ENCODE assay signal across 21 cellular contexts in genomic region chr7:94662548-94662947, GRCh38. TPM values are rescaled to one million over a fixed set of nuclear protein-coding genes. Genes with fewer than 3 reads are reported as not detected.
DNase-seq lines count a peak whose midpoint lies in the region; ATAC-seq, FAIRE-seq and TF ChIP-seq lines count a peak whose summit lies in the region.
"Had no signal": no experiment of that assay in that cellular context is flagged by ENCODE, and none has a peak within 500 bp of the region (broad histone marks: within the 10 kb centered on the region; RNA-seq: fewer than 3 reads in every experiment).

No MANE protein-coding gene starts in this region.

- TF ChIP-seq POLR2A in GM12892 (IDR thresholded peaks at IDR 0.05; ENCODE audit: low read depth, low read length) (no peak), testis (IDR thresholded peaks at IDR 0.05) (no peak)

- H3K4me1 Mint-ChIP-seq in CD8-positive, alpha-beta T cell (ENCODE audit: low read depth): peaks cover 3% of the 10 kb centered on the region
- no peaks in the 10 kb centered on the region for H3K4me1 Mint-ChIP-seq in activated CD4-positive, alpha-beta T cell treated with anti-CD3 and anti-CD28 coated beads for 36 hours

- no peaks in the 10 kb centered on the region for H3F3A ChIP-seq in MM.1S (ENCODE audit: insufficient read depth, low read length)

- H3K4me3 Mint-ChIP-seq in CD8-positive, alpha-beta T cell: no peak overlapping the region
- H3K4me3 Mint-ChIP-seq in activated CD4-positive, alpha-beta T cell treated with anti-CD3 and anti-CD28 coated beads for 36 hours: no peak overlapping the region
- H3K4me3 Mint-ChIP-seq: B cell; CD4-positive, CD25-positive, alpha-beta regulatory T cell; T-helper 17 cell had no signal

- H3K27me3 Mint-ChIP-seq in CD8-positive, alpha-beta T cell (ENCODE audit: low read depth): peaks cover 10% of the 10 kb centered on the region
- H3K27me3 Mint-ChIP-seq in activated CD4-positive, alpha-beta T cell treated with anti-CD3 and anti-CD28 coated beads for 36 hours: peaks cover 5% of the 10 kb centered on the region
- H3K27me3 Mint-ChIP-seq: B cell; CD4-positive, CD25-positive, alpha-beta regulatory T cell had no signal

- H3K27ac ChIP-seq in MM.1S (ENCODE audit: low read length) (no peak overlapping the region), testis (no peak overlapping the region)
- no peak overlapping the region for H3K27ac ChIP-seq in CD8-positive, alpha-beta T cell (ENCODE audit: low read depth, low read length)
- H3K27ac ChIP-seq: A549, Peyer's patch had no signal

- CTCF ChIA-PET in CD8-positive, alpha-beta T cell (lab: Charles Lee): no interaction called here
- CTCF ChIA-PET in activated CD4-positive, alpha-beta T cell treated with anti-CD3 and anti-CD28 coated beads for 36 hours (lab: Charles Lee): no interaction called here

- no peak overlapping the region for H3K9ac ChIP-seq in MM.1S (ENCODE audit: low read length)

- 0 out of 2 replicates have a peak, but pooled peaks cover 3% of the 10 kb centered on the region for H3K79me2 ChIP-seq in MM.1S (ENCODE audit: low read length)

- no peaks in the 10 kb centered on the region for H3K9me3 Mint-ChIP-seq in CD8-positive, alpha-beta T cell
- no peaks in the 10 kb centered on the region for H3K9me3 Mint-ChIP-seq in activated CD4-positive, alpha-beta T cell treated with anti-CD3 and anti-CD28 coated beads for 36 hours (ENCODE audit: low read depth)
- H3K9me3 Mint-ChIP-seq: CD4-positive, CD25-positive, alpha-beta regulatory T cell had no signal

- H4K20me1 ChIP-seq in MM.1S (ENCODE audit: insufficient read depth, low read length): no peaks in the 10 kb centered on the region

- H3K4me1 ChIP-seq in MM.1S (ENCODE audit: low read length) (0 out of 2 replicates have a peak, but pooled peaks cover 9% of the 10 kb centered on the region), testis (no peaks in the 10 kb centered on the region)
- no peaks in the 10 kb centered on the region for H3K4me1 ChIP-seq in CD8-positive, alpha-beta T cell (ENCODE audit: insufficient read depth, low read length)
- H3K4me1 ChIP-seq: Peyer's patch had no signal

- H3K36me3 Mint-ChIP-seq in CD8-positive, alpha-beta T cell: no peaks in the 10 kb centered on the region
- no peaks in the 10 kb centered on the region for H3K36me3 Mint-ChIP-seq in activated CD4-positive, alpha-beta T cell treated with anti-CD3 and anti-CD28 coated beads for 36 hours (ENCODE audit: low read depth)
- H3K36me3 Mint-ChIP-seq: CD4-positive, CD25-positive, alpha-beta regulatory T cell had no signal

- no peak overlapping the region for H3K4me3 ChIP-seq in MM.1S (ENCODE audit: low read length)
- H3K4me3 ChIP-seq in testis: no peak overlapping the region
- no peak overlapping the region for H3K4me3 ChIP-seq in CD8-positive, alpha-beta T cell (ENCODE audit: low read depth, low read length)
- H3K4me3 ChIP-seq: A549, HAP-1, Peyer's patch had no signal

- 74 to 91% methylated on average over 1 of the region's 1 CpG for WGBS in testis, 2 donors

- no peaks in the 10 kb centered on the region for H3K9me3 ChIP-seq in MM.1S (replicated peaks; ENCODE audit: insufficient read depth, low read length)
- no peaks in the 10 kb centered on the region for H3K9me3 ChIP-seq in testis
- H3K9me3 ChIP-seq in CD8-positive, alpha-beta T cell (ENCODE audit: low read length): no peaks in the 10 kb centered on the region
- H3K9me3 ChIP-seq: A549, Peyer's patch had no signal

- H3K27me3 ChIP-seq in MM.1S (replicated peaks; ENCODE audit: insufficient read depth, low read length) (no peaks in the 10 kb centered on the region), testis (no peaks in the 10 kb centered on the region)
- no peaks in the 10 kb centered on the region for H3K27me3 ChIP-seq in CD8-positive, alpha-beta T cell (ENCODE audit: insufficient read depth, low read length)
- H3K27me3 ChIP-seq: Peyer's patch had no signal

- no peaks in the 10 kb centered on the region for H3K9me2 ChIP-seq in MM.1S (replicated peaks; ENCODE audit: insufficient read depth, low read length)

- POLR2A ChIA-PET in CD8-positive, alpha-beta T cell (lab: Charles Lee): no interaction called here
- POLR2A ChIA-PET in activated CD4-positive, alpha-beta T cell treated with anti-CD3 and anti-CD28 coated beads for 36 hours (lab: Charles Lee): no interaction called here

- ATAC-seq in CD8-positive, alpha-beta T cell: no peak
- no peak for ATAC-seq in activated CD4-positive, alpha-beta T cell treated with anti-CD3 and anti-CD28 coated beads for 36 hours
- ATAC-seq: A549, Right ventricle myocardium inferior, T-helper 17 cell had no signal

- H2AFZ ChIP-seq in MM.1S (ENCODE audit: low read length): no peak overlapping the region

- DNase-seq in GM12892 (ENCODE audit: insufficient read length): no peak
- peak; percentile 34 for DNase-seq in MM.1S
- DNase-seq in RCC 7860 (ENCODE audit: low spot score): no peak
- DNase-seq in glomerular visceral epithelial cell (ENCODE audit: extremely low spot score): peak; percentile 6
- no peak for DNase-seq in testis
- no peak for DNase-seq in CD8-positive, alpha-beta T cell
- no peak for DNase-seq in activated CD4-positive, alpha-beta T cell treated with anti-CD3 and anti-CD28 coated beads for 36 hours
- no peak for DNase-seq in stimulated activated CD8-positive, alpha-beta memory T cell treated with anti-CD3 and anti-CD28 coated beads, Interleukin-4, amount 100 ng/mL, for 48 hours
- DNase-seq: CD4-positive, CD25-positive, alpha-beta regulatory T cell; COR-L47; DMS79; MV-4-11; NCI-H1694 treated with DMSO at 0.1 percent for 48 hours; NCI-H446 treated with DMSO at 0.1 percent for 48 hours; NCI-H526 treated with DMSO at 0.1 percent for 48 hours; Peyer's patch; T-helper 17 cell had no signal

- intact Hi-C loops in testis (cut with DNase I; ENCODE audit: low total_unique reads): no loop called here
- intact Hi-C loops in CD8-positive, alpha-beta T cell (cut with DNase I, micrococcal nuclease): loop anchor here (5.0 to 10.0 kb wide), 2 partner anchors 648 to 660 kb away; partner anchors contain the start of gene BET1 (in 1 of the 2)
- intact Hi-C loops in activated CD4-positive, alpha-beta T cell treated with anti-CD3 and anti-CD28 coated beads for 36 hours (cut with DNase I, micrococcal nuclease): no loop called here

- FAIRE-seq in GM12892 (lab: Jason Lieb, UNC) (peak; percentile 53), RCC 7860 (lab: Jason Lieb, UNC) (peak; percentile 58)
- FAIRE-seq: A549 had no signal

- no peak overlapping the region for H3K27ac Mint-ChIP-seq in CD8-positive, alpha-beta T cell
- H3K27ac Mint-ChIP-seq in activated CD4-positive, alpha-beta T cell treated with anti-CD3 and anti-CD28 coated beads for 36 hours: no peak overlapping the region
- H3K27ac Mint-ChIP-seq: B cell; CD4-positive, CD25-positive, alpha-beta regulatory T cell; T-helper 17 cell had no signal

- TF ChIP-seq CTCF in MM.1S (IDR thresholded peaks at IDR 0.05; ENCODE audit: low read length): no peak
- TF ChIP-seq CTCF in testis (IDR thresholded peaks at IDR 0.05): no peak
- TF ChIP-seq CTCF in CD8-positive, alpha-beta T cell (IDR thresholded peaks at IDR 0.05): no peak

- no peak overlapping the region for H3K4me2 ChIP-seq in MM.1S (ENCODE audit: low read depth, low read length)
- H3K4me2 ChIP-seq: A549 had no signal

- no peaks in the 10 kb centered on the region for H3K36me3 ChIP-seq in MM.1S (replicated peaks; ENCODE audit: insufficient read depth, low read length)
- H3K36me3 ChIP-seq in testis (ENCODE audit: low read depth, missing control alignments): no peaks in the 10 kb centered on the region
- no peaks in the 10 kb centered on the region for H3K36me3 ChIP-seq in CD8-positive, alpha-beta T cell (ENCODE audit: insufficient read depth, low read length)
- H3K36me3 ChIP-seq: Peyer's patch had no signal

RNA-seq across cellular contexts. Expression of gene SGCE, which starts 6.6 kb away (rescaled TPM):
- polyA plus RNA-seq in GM12892 (2012; ENCODE audit: missing spikeins): 33.2 TPM
- total RNA-seq in testis: 100 to 1,000 TPM; 142 to 146 TPM
- 71.3 TPM for polyA plus RNA-seq in testis (ENCODE audit: insufficient read depth, low read depth, low replicate concordance)
- total RNA-seq in CD8-positive, alpha-beta T cell: under 1 TPM in 1 of 2 experiments, not detected in 1; 0.50 TPM
- 1 to 10 TPM in 1 of 2 experiments, under 1 TPM in 1; 0.39 to 1.1 TPM for total RNA-seq in activated CD4-positive, alpha-beta T cell treated with anti-CD3 and anti-CD28 coated beads for 36 hours

Comparison
In these comparisons a context has a peak if more than half of its experiments do, and no peak if none do; other contexts are left out.
1. DNase-seq: peak in MM.1S (single experiment) and glomerular visceral epithelial cell (single experiment); none in GM12892 (single experiment), RCC 7860 (single experiment), testis (single experiment), CD8-positive, alpha-beta T cell (0 of 7), activated CD4-positive, alpha-beta T cell treated with anti-CD3 and anti-CD28 coated beads for 36 hours (single experiment) and stimulated activated CD8-positive, alpha-beta memory T cell treated with anti-CD3 and anti-CD28 coated beads, Interleukin-4, amount 100 ng/mL, for 48 hours (single experiment).
2. RNA of gene SGCE, which starts 6.6 kb away (total RNA-seq): 142 to 146 TPM in testis; 0.39 to 1.1 TPM in activated CD4-positive, alpha-beta T cell treated with anti-CD3 and anti-CD28 coated beads for 36 hours and 0.50 TPM in CD8-positive, alpha-beta T cell; every median in the first group is over 10 times any median in the second.
3. intact Hi-C loops: an anchor here in CD8-positive, alpha-beta T cell (5.0 to 10.0 kb wide); none called in testis and activated CD4-positive, alpha-beta T cell treated with anti-CD3 and anti-CD28 coated beads for 36 hours.